In genomic region chr1:58047265-58047858, GRCh38 we compare ENCODE assay signal across 8 cellular contexts.
A peak's percentile ranks its signal among the peaks of the same experiment; 100 is the strongest.
DNase-seq lines count a peak whose midpoint lies in the region; ATAC-seq and TF ChIP-seq lines count a peak whose summit lies in the region.

No MANE protein-coding gene starts in this region.

- TF ChIP-seq CTCF in AG10803 (conservative IDR thresholded peaks at IDR 0.05; ENCODE audit: low read length) (peak; percentile 67), GM12865 (IDR thresholded peaks at IDR 0.05; ENCODE audit: insufficient read depth, low read depth, low read length, missing control alignments) (peak; percentile 69)

- DNase-seq in AG10803 (ENCODE audit: low read depth) (peak; percentile 5), GM12865 (ENCODE audit: low read depth) (peak; percentile 23), HuH-7 (ENCODE audit: low spot score) (peak; percentile 61), right cardiac atrium (peak; percentile 18 to 56 (median 56)), NCI-H128 (lab: John Stamatoyannopoulos, UW; ENCODE audit: unreplicated experiment) (no peak)
- peak; percentile 70 for DNase-seq in activated CD4-positive, alpha-beta T cell treated with anti-CD3 and anti-CD28 coated beads, Interleukin-2, amount 10 ng/mL, durations not matched to agents 24 days and 14 days
- peak; percentile 10 to 33 for DNase-seq in stimulated activated naive CD8-positive, alpha-beta T cell treated with anti-CD3 and anti-CD28 coated beads, Interleukin-15, amount 100 ng/mL, for 72 hours

- WGBS in right cardiac atrium, result 65% methylated on average over 5 of the region's 5 CpGs

- intact Hi-C loops in activated CD4-positive, alpha-beta T cell treated with anti-CD3 and anti-CD28 coated beads, Interleukin-2, amount 10 ng/mL, durations not matched to agents 24 days and 14 days (cut with micrococcal nuclease), result loop anchor here (10.0 kb wide), 1 partner anchor 1213 kb away; no protein-coding TSS in a partner anchor
- intact Hi-C loops in right cardiac atrium (cut with DNase I), result loop anchor here in 3 of 4 donors (2.0 to 10.0 kb wide), 3 partner anchors 623 to 1215 kb away; partner anchors contain the start of gene DAB1 (in 2 of the 3)

- no peaks in the 10 kb centered on the region for H3K9me3 Mint-ChIP-seq in activated CD4-positive, alpha-beta T cell treated with anti-CD3 and anti-CD28 coated beads, Interleukin-2, amount 10 ng/mL, durations not matched to agents 24 days and 14 days
- H3K9me3 Mint-ChIP-seq in stimulated activated naive CD8-positive, alpha-beta T cell treated with anti-CD3 and anti-CD28 coated beads, Interleukin-15, amount 100 ng/mL, for 72 hours, result peaks cover 0 to 4% of the 10 kb centered on the region in 2 donors

- ATAC-seq in right cardiac atrium (no peak), HG02759 (IDR thresholded peaks at IDR 0.05; ENCODE audit: unreplicated experiment) (no peak)
- ATAC-seq in stimulated activated naive CD8-positive, alpha-beta T cell treated with anti-CD3 and anti-CD28 coated beads, Interleukin-15, amount 100 ng/mL, for 72 hours, result peak; percentile 42

- H3K4me1 Mint-ChIP-seq in activated CD4-positive, alpha-beta T cell treated with anti-CD3 and anti-CD28 coated beads, Interleukin-2, amount 10 ng/mL, durations not matched to agents 24 days and 14 days, result no peaks in the 10 kb centered on the region
- H3K4me1 Mint-ChIP-seq in stimulated activated naive CD8-positive, alpha-beta T cell treated with anti-CD3 and anti-CD28 coated beads, Interleukin-15, amount 100 ng/mL, for 72 hours, result no peaks in the 10 kb centered on the region

- H3K9me3 ChIP-seq in right cardiac atrium (ENCODE audit: control insufficient read depth, low read length), result no peaks in the 10 kb centered on the region

- no peaks in the 10 kb centered on the region for H3K4me1 ChIP-seq in right cardiac atrium (ENCODE audit: control insufficient read depth, insufficient read depth, low read length)

- no peaks in the 10 kb centered on the region for H3K27me3 ChIP-seq in right cardiac atrium (ENCODE audit: control insufficient read depth, insufficient read depth)

- no peak overlapping the region for H3K4me3 ChIP-seq in AG10803 (ENCODE audit: low read length)
- no peak overlapping the region for H3K4me3 ChIP-seq in GM12865 (ENCODE audit: low read depth, low read length)
- no peak overlapping the region for H3K4me3 ChIP-seq in right cardiac atrium (ENCODE audit: low read length)

- H3K27me3 Mint-ChIP-seq in activated CD4-positive, alpha-beta T cell treated with anti-CD3 and anti-CD28 coated beads, Interleukin-2, amount 10 ng/mL, durations not matched to agents 24 days and 14 days, result peaks cover 4% of the 10 kb centered on the region
- H3K27me3 Mint-ChIP-seq in stimulated activated naive CD8-positive, alpha-beta T cell treated with anti-CD3 and anti-CD28 coated beads, Interleukin-15, amount 100 ng/mL, for 72 hours, result no peaks in the 10 kb centered on the region

- H3K4me3 Mint-ChIP-seq in activated CD4-positive, alpha-beta T cell treated with anti-CD3 and anti-CD28 coated beads, Interleukin-2, amount 10 ng/mL, durations not matched to agents 24 days and 14 days, result no peak overlapping the region
- no peak overlapping the region for H3K4me3 Mint-ChIP-seq in stimulated activated naive CD8-positive, alpha-beta T cell treated with anti-CD3 and anti-CD28 coated beads, Interleukin-15, amount 100 ng/mL, for 72 hours

- H3K27ac Mint-ChIP-seq in activated CD4-positive, alpha-beta T cell treated with anti-CD3 and anti-CD28 coated beads, Interleukin-2, amount 10 ng/mL, durations not matched to agents 24 days and 14 days, result no peak overlapping the region
- H3K27ac Mint-ChIP-seq in stimulated activated naive CD8-positive, alpha-beta T cell treated with anti-CD3 and anti-CD28 coated beads, Interleukin-15, amount 100 ng/mL, for 72 hours, result no peak overlapping the region

- H3K36me3 Mint-ChIP-seq in activated CD4-positive, alpha-beta T cell treated with anti-CD3 and anti-CD28 coated beads, Interleukin-2, amount 10 ng/mL, durations not matched to agents 24 days and 14 days (ENCODE audit: low read depth), result no peaks in the 10 kb centered on the region

- H3K27ac ChIP-seq in right cardiac atrium (ENCODE audit: low read length), result no peak overlapping the region
